ENCODE assay signal across 1 cellular context in the genomic region with DNA sequence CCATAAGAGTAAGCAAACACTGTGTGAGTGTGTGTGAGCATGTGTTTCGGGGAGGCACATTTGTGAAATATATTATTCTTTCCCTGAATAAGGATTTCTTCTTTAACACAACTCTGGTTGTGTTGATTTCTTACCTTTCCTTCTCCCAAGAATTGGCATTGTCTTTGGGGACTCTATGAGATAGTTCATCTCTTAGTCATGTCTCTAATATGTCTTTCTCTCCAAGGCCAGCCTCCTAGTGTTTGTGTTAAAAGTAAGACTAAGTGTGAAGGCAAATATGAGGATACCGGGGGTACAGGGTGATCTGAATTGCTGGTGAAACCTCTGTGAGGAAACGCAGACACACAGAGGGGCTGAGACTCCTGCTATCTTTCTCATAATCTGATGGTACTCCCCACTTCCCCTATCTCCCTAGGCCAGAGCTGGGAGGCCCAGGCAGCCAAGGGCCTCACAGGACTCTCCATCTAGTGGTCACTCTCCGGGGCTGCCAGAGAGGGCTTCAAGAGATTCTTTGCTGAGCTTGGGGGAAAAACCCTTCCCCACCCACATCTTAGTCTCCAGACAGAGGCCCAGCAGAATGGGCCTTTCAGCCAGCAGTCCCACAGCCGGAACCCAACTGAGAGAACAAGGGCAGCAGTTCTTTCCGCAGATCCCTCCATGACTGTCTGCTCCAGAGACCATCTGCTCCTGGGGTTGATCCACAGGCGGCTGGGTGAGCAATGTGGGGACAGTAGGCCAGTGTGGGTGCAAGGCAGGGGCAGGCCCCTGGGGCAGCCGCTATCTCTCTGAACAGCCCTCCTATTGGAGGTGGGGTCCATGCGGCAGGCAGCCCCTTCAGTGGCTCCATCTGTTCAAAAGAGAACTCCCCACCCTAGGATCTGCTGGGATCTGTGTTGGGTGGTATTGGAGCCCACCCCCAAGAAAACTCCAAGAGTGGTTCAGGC.
TF ChIP-seq lines count a peak whose summit lies in the region.

No MANE protein-coding gene starts in this region.

TF ChIP-seq in K562, 482 proteins besides CTCF, POLR2A, EP300 and RAD21 (continued from another document):
- TF ChIP-seq ZBTB11 (CRISPR knock-in tag; IDR thresholded peaks at IDR 0.05) = 0 out of 6 replicates have a peak, but pooled peaks of 1 of the 3 experiments have one; percentile 30
- no peak for TF ChIP-seq HIVEP1 (CRISPR knock-in tag; IDR thresholded peaks at IDR 0.05)
- no peak for TF ChIP-seq GABPB1 (CRISPR knock-in tag; IDR thresholded peaks at IDR 0.05)
- peak; percentile 44; the same call in 1 of the 2 replicates for TF ChIP-seq FOSL1 (tag; conservative IDR thresholded peaks at IDR 0.05)
- 0 out of 4 replicates have a peak, but pooled peaks of 1 of the 2 experiments have one; percentile 36 for TF ChIP-seq NONO (IDR thresholded peaks at IDR 0.05; ENCODE audit: low read depth in 2 of 2, low read length in 1 of 2)
- TF ChIP-seq TAL1 (IDR thresholded peaks at IDR 0.05) = peak; percentile 65
- peak; percentile 95 for TF ChIP-seq SPI1 (IDR thresholded peaks at IDR 0.05; ENCODE audit: borderline replicate concordance, low read depth, low read length)
- 0 out of 2 replicates have a peak, but pooled peaks have one; percentile 22 for TF ChIP-seq ZFX (CRISPR knock-in tag; IDR thresholded peaks at IDR 0.05)
- 0 out of 2 replicates have a peak, but pooled peaks have one; percentile 31 for TF ChIP-seq GATAD2B (IDR thresholded peaks at IDR 0.05; ENCODE audit: borderline replicate concordance)
- TF ChIP-seq CREM (IDR thresholded peaks at IDR 0.05; ENCODE audit: low read depth) = 0 out of 2 replicates have a peak, but pooled peaks have one; percentile 18
- no peak for TF ChIP-seq RBM15 (IDR thresholded peaks at IDR 0.05; ENCODE audit: insufficient read depth, low read length)
- peak; percentile 89 for TF ChIP-seq GATA2 (CRISPR knock-in tag; IDR thresholded peaks at IDR 0.05)
- peak in 1 of 2 experiments; percentile 45; a peak in 1 of 4 replicates for TF ChIP-seq MAZ (CRISPR knock-in tag; conservative IDR thresholded peaks at IDR 0.05 in 1 of 2, IDR thresholded peaks at IDR 0.05 in 1 of 2)
- TF ChIP-seq TEAD1 (CRISPR knock-in tag; IDR thresholded peaks at IDR 0.05) = 0 out of 4 replicates have a peak, but pooled peaks of 1 of the 2 experiments have one; percentile 5
TF ChIP-seq in K562: peak in this region for 43.
